In the genomic region with DNA sequence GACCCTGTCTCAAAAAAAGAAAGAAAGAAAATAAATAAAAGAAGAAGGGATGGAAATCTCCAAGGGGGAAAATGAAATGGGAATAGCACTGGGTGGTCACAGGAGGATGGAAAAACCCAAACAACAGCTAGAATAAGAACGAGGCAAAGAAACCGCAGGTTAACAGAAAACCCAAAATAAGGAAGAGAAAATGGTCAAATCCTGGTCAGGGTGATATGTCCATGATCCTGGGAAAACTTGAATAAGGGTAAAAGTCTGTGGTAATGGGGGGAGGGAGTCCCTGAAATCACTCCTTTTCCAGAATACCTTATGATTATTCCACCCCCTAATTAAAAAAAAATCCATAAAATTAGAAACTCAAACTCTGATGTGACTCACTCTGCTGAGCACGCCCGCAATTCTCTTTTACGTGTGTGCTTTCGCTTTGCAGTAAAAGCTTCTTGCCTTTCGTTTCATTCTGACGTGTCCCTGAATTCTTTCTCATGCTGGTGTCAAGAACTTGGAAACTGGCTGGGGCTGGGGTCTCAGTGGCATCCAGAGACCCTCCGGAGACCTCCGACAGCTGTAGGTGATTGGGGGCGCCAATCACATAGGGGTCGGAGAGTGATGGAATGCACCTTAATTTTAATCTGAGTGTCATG, we compare ENCODE assay signal across 9 cellular contexts. TPM values are rescaled to one million over a fixed set of nuclear protein-coding genes. Genes with fewer than 3 reads are reported as not detected.
A peak's percentile ranks its signal among the peaks of the same experiment; 100 is the strongest.
DNase-seq lines count a peak whose midpoint lies in the region; ATAC-seq and TF ChIP-seq lines count a peak whose summit lies in the region.
"Had no signal": no experiment of that assay in that cellular context is flagged by ENCODE, and none has a peak within 500 bp of the region (broad histone marks: within the 10 kb centered on the region; RNA-seq: fewer than 3 reads in every experiment).

No MANE protein-coding gene starts in this region.

- DNase-seq in MM.1S (peak; percentile 27), fibroblast of villous mesenchyme (ENCODE audit: low read depth) (peak; percentile 72), NCI-H510A (lab: John Stamatoyannopoulos, UW) (no peak), DMS 273 treated with DMSO at 0.1 percent for 48 hours (lab: John Stamatoyannopoulos, UW) (no peak), NCI-H1436 (lab: John Stamatoyannopoulos, UW) (no peak), SKM-1 (lab: John Stamatoyannopoulos, UW; ENCODE audit: unreplicated experiment) (no peak)
- DNase-seq: SHP77 had no signal

- H3K9ac ChIP-seq in MM.1S (ENCODE audit: low read length), result no peak overlapping the region

- peak overlapping the region; percentile 27 for H2AFZ ChIP-seq in MM.1S (ENCODE audit: low read length)

- no peaks in the 10 kb centered on the region for H3K9me3 ChIP-seq in MM.1S (replicated peaks; ENCODE audit: insufficient read depth, low read length)

- H3K27ac ChIP-seq in MM.1S (ENCODE audit: low read length), result no peak overlapping the region

- no peaks in the 10 kb centered on the region for H3K9me2 ChIP-seq in MM.1S (replicated peaks; ENCODE audit: insufficient read depth, low read length)

- no peaks in the 10 kb centered on the region; the same call in 1 of the 2 replicates for H3K4me1 ChIP-seq in MM.1S (ENCODE audit: low read length)

- peaks cover 4% of the 10 kb centered on the region for H3K79me2 ChIP-seq in MM.1S (ENCODE audit: low read length)

- H3K4me2 ChIP-seq in MM.1S (ENCODE audit: low read depth, low read length), result peak overlapping the region; percentile 52

- H3K4me3 ChIP-seq in MM.1S (ENCODE audit: low read length), result peak overlapping the region; percentile 42
- peak overlapping the region; percentile 27 for H3K4me3 ChIP-seq in fibroblast of villous mesenchyme (ENCODE audit: low read depth, low read length)

- no peaks in the 10 kb centered on the region for H3K27me3 ChIP-seq in MM.1S (replicated peaks; ENCODE audit: insufficient read depth, low read length)

- TF ChIP-seq CTCF in MM.1S (IDR thresholded peaks at IDR 0.05; ENCODE audit: low read length), result no peak
- TF ChIP-seq CTCF in fibroblast of villous mesenchyme (IDR thresholded peaks at IDR 0.05; ENCODE audit: insufficient read depth, low read depth, low read length), result no peak

- peak; percentile 34 for ATAC-seq in GM18498 (IDR thresholded peaks at IDR 0.05; ENCODE audit: unreplicated experiment)
- ATAC-seq in GM21723 (IDR thresholded peaks at IDR 0.05; ENCODE audit: unreplicated experiment), result peak; percentile 57

- no peaks in the 10 kb centered on the region for H3K36me3 ChIP-seq in MM.1S (replicated peaks; ENCODE audit: insufficient read depth, low read length)

- no peaks in the 10 kb centered on the region for H3F3A ChIP-seq in MM.1S (ENCODE audit: insufficient read depth, low read length)

- no peaks in the 10 kb centered on the region for H4K20me1 ChIP-seq in MM.1S (ENCODE audit: insufficient read depth, low read length)

RNA-seq across cellular contexts. Expression of a gene that starts 4.3 kb away (rescaled TPM):
- total RNA-seq in fibroblast of villous mesenchyme, result 13.5 and 16.8 TPM in 2 replicates

RNA-seq across cellular contexts. Expression of a gene that starts 49.6 kb away (rescaled TPM):
- 4.2 and 4.7 TPM in 2 replicates for total RNA-seq in fibroblast of villous mesenchyme

Comparison
In these comparisons a context has a peak if more than half of its experiments do, and no peak if none do; other contexts are left out.
1. DNase-seq: peak in MM.1S (single experiment) and fibroblast of villous mesenchyme (single experiment); none in NCI-H510A (single experiment), DMS 273 treated with DMSO at 0.1 percent for 48 hours (single experiment), NCI-H1436 (single experiment) and SKM-1 (single experiment).